ENCODE assay signal across 19 cellular contexts in genomic region chr7:103142494-103142893, GRCh38.
"Had no signal": no experiment of that assay in that cellular context is flagged by ENCODE, and none has a peak within 500 bp of the region (broad histone marks: within the 10 kb centered on the region; RNA-seq: fewer than 3 reads in every experiment).

No MANE protein-coding gene starts in this region.

- H3K4me1 ChIP-seq: prostate gland had no signal

- DNase-seq: activated CD4-positive, alpha-beta memory T cell treated with anti-CD3 and anti-CD28 coated beads, Interleukin-2, amount 10 ng/mL, durations not matched to agents 7 days and 5 days; activated CD4-positive, alpha-beta T cell treated with anti-CD3 and anti-CD28 coated beads, Interleukin-2, amount 10 ng/mL, durations not matched to agents 24 days and 14 days; activated gamma-delta T cell treated with Interleukin-2 at 50 U/mL for 16 hours; brain microvascular endothelial cell; gastrocnemius medialis; head of caudate nucleus; islet precursor cell; left cardiac atrium; midbrain; natural killer cell; ovary; stimulated activated CD4-positive, alpha-beta T cell treated with anti-CD3 and anti-CD28 coated beads, Interleukin-4, amount 100 ng/mL, for 24 hours; stimulated activated naive CD4-positive, alpha-beta T cell treated with Interleukin-2 at 50 U/mL for 16 hours had no signal

- H3K4me3 ChIP-seq: ascending aorta, coronary artery, gastrocnemius medialis, ovary, prostate gland had no signal

- FAIRE-seq: endometrium had no signal

- H3K27ac ChIP-seq: ascending aorta, brain microvascular endothelial cell, coronary artery, gastrocnemius medialis, ovary, prostate gland, VCaP had no signal

- H3K36me3 ChIP-seq: ascending aorta, brain microvascular endothelial cell, gastrocnemius medialis, ovary, prostate gland had no signal

- H3K27me3 ChIP-seq: ascending aorta, brain microvascular endothelial cell, gastrocnemius medialis, ovary had no signal

- H3K9me3 ChIP-seq: ascending aorta, gastrocnemius medialis, ovary, prostate gland had no signal

- ATAC-seq: activated CD4-positive, CD25-positive, alpha-beta regulatory T cell treated with anti-CD3 and anti-CD28 coated beads, Interleukin-2, amount 50 U/mL, for 24 hours; gastrocnemius medialis; left cardiac atrium; natural killer cell had no signal
